14 cellular contexts compared by ENCODE assay signal in genomic region chr4:71261633-71262121, GRCh38.
DNase-seq lines count a peak whose midpoint lies in the region; ATAC-seq and TF ChIP-seq lines count a peak whose summit lies in the region.
"Had no signal": no experiment of that assay in that cellular context is flagged by ENCODE, and none has a peak within 500 bp of the region (broad histone marks: within the 10 kb centered on the region; RNA-seq: fewer than 3 reads in every experiment).

No MANE protein-coding gene starts in this region.

- intact Hi-C loops in activated CD8-positive, alpha-beta T cell treated with anti-CD3 and anti-CD28 coated beads for 36 hours (cut with micrococcal nuclease): no loop called here
- intact Hi-C loops in right cardiac atrium (cut with DNase I): no loop called here

- no peak overlapping the region for H3K4me3 ChIP-seq in right cardiac atrium (ENCODE audit: low read length)

- no peak overlapping the region for H3K4me3 Mint-ChIP-seq in activated CD8-positive, alpha-beta T cell treated with anti-CD3 and anti-CD28 coated beads for 36 hours
- H3K4me3 Mint-ChIP-seq in T-helper 2 cell treated with Interferon-gamma antibody and Interleukin-4, amounts not matched to agents 5 μg/mL and 100 μg/mL, for 36 hours: no peak overlapping the region
- H3K4me3 Mint-ChIP-seq: activated CD4-positive, alpha-beta T cell treated with anti-CD3 and anti-CD28 coated beads, Interleukin-2, amount 10 ng/mL, durations not matched to agents 24 days and 14 days; T-cell had no signal

- no peak for TF ChIP-seq CTCF in activated CD8-positive, alpha-beta T cell treated with anti-CD3 and anti-CD28 coated beads for 36 hours (IDR thresholded peaks at IDR 0.05)

- H3K27me3 Mint-ChIP-seq in activated CD8-positive, alpha-beta T cell treated with anti-CD3 and anti-CD28 coated beads for 36 hours: no peaks in the 10 kb centered on the region
- peaks cover 3% of the 10 kb centered on the region for H3K27me3 Mint-ChIP-seq in T-helper 2 cell treated with Interferon-gamma antibody and Interleukin-4, amounts not matched to agents 5 μg/mL and 100 μg/mL, for 36 hours (ENCODE audit: low read depth)
- H3K27me3 Mint-ChIP-seq: activated CD4-positive, alpha-beta T cell treated with anti-CD3 and anti-CD28 coated beads, Interleukin-2, amount 10 ng/mL, durations not matched to agents 24 days and 14 days; T-cell had no signal

- H3K9me3 Mint-ChIP-seq in activated CD8-positive, alpha-beta T cell treated with anti-CD3 and anti-CD28 coated beads for 36 hours: no peaks in the 10 kb centered on the region
- no peaks in the 10 kb centered on the region for H3K9me3 Mint-ChIP-seq in T-helper 2 cell treated with Interferon-gamma antibody and Interleukin-4, amounts not matched to agents 5 μg/mL and 100 μg/mL, for 36 hours
- H3K9me3 Mint-ChIP-seq: activated CD4-positive, alpha-beta T cell treated with anti-CD3 and anti-CD28 coated beads, Interleukin-2, amount 10 ng/mL, durations not matched to agents 24 days and 14 days; T-cell had no signal

- H3K9me3 ChIP-seq in right cardiac atrium (ENCODE audit: control insufficient read depth, low read length): no peaks in the 10 kb centered on the region
- H3K9me3 ChIP-seq: BE2C had no signal

- DNase-seq in DMS79 treated with DMSO at 0.1 percent for 48 hours (lab: John Stamatoyannopoulos, UW): peak; percentile 46
- peak; percentile 34 for DNase-seq in activated CD8-positive, alpha-beta T cell treated with anti-CD3 and anti-CD28 coated beads for 36 hours
- no peak for DNase-seq in right cardiac atrium
- no peak for DNase-seq in NCI-H1105 (lab: John Stamatoyannopoulos, UW)
- no peak for DNase-seq in T-helper 2 cell treated with Interferon-gamma antibody and Interleukin-4, amounts not matched to agents 5 μg/mL and 100 μg/mL, for 36 hours (ENCODE audit: low spot score)
- no peak for DNase-seq in germinal center (ENCODE audit: low spot score)
- DNase-seq: activated CD4-positive, alpha-beta T cell treated with anti-CD3 and anti-CD28 coated beads, Interleukin-2, amount 10 ng/mL, durations not matched to agents 24 days and 14 days; activated gamma-delta T cell; BE2C; erythroblast; MV-4-11; T-cell had no signal

- no peaks in the 10 kb centered on the region for H3K36me3 Mint-ChIP-seq in activated CD8-positive, alpha-beta T cell treated with anti-CD3 and anti-CD28 coated beads for 36 hours (ENCODE audit: low read depth)
- no peaks in the 10 kb centered on the region for H3K36me3 Mint-ChIP-seq in T-helper 2 cell treated with Interferon-gamma antibody and Interleukin-4, amounts not matched to agents 5 μg/mL and 100 μg/mL, for 36 hours (ENCODE audit: low read depth)
- H3K36me3 Mint-ChIP-seq: T-cell had no signal

- H3K27ac ChIP-seq in right cardiac atrium (ENCODE audit: low read length): peak overlapping the region; percentile 57

- WGBS in right cardiac atrium: 61% methylated on average over 3 of the region's 3 CpGs

- H3K4me1 Mint-ChIP-seq in activated CD8-positive, alpha-beta T cell treated with anti-CD3 and anti-CD28 coated beads for 36 hours (ENCODE audit: low read depth): peaks cover 12% of the 10 kb centered on the region
- peaks cover 7% of the 10 kb centered on the region for H3K4me1 Mint-ChIP-seq in T-helper 2 cell treated with Interferon-gamma antibody and Interleukin-4, amounts not matched to agents 5 μg/mL and 100 μg/mL, for 36 hours (ENCODE audit: low read depth)

- CTCF ChIA-PET in activated CD8-positive, alpha-beta T cell treated with anti-CD3 and anti-CD28 coated beads for 36 hours (lab: Charles Lee): no interaction called here

- ATAC-seq in GM19463 (IDR thresholded peaks at IDR 0.05; ENCODE audit: unreplicated experiment) (peak; percentile 30), right cardiac atrium (peak; percentile 48 to 68), HG02981 (IDR thresholded peaks at IDR 0.05; ENCODE audit: unreplicated experiment) (no peak)
- peak; percentile 67 for ATAC-seq in activated CD8-positive, alpha-beta T cell treated with anti-CD3 and anti-CD28 coated beads for 36 hours

- no peaks in the 10 kb centered on the region for H3K27me3 ChIP-seq in right cardiac atrium (ENCODE audit: control insufficient read depth, insufficient read depth)
- H3K27me3 ChIP-seq: BE2C had no signal

- POLR2A ChIA-PET in activated CD8-positive, alpha-beta T cell treated with anti-CD3 and anti-CD28 coated beads for 36 hours (lab: Charles Lee): interaction anchor here (0.7 kb wide), 1 partner anchor 464 kb away, joined by 3 read pairs; no protein-coding TSS in a partner anchor

- H3K27ac Mint-ChIP-seq in activated CD8-positive, alpha-beta T cell treated with anti-CD3 and anti-CD28 coated beads for 36 hours: no peak overlapping the region
- H3K27ac Mint-ChIP-seq in T-helper 2 cell treated with Interferon-gamma antibody and Interleukin-4, amounts not matched to agents 5 μg/mL and 100 μg/mL, for 36 hours: no peak overlapping the region
- H3K27ac Mint-ChIP-seq: activated CD4-positive, alpha-beta T cell treated with anti-CD3 and anti-CD28 coated beads, Interleukin-2, amount 10 ng/mL, durations not matched to agents 24 days and 14 days; T-cell had no signal

- peaks cover 2% of the 10 kb centered on the region for H3K4me1 ChIP-seq in right cardiac atrium (ENCODE audit: control insufficient read depth, insufficient read depth, low read length)
- H3K4me1 ChIP-seq: BE2C had no signal

Comparison
In these comparisons a context has a peak if more than half of its experiments do, and no peak if none do; other contexts are left out.
1. DNase-seq: peak in DMS79 treated with DMSO at 0.1 percent for 48 hours (single experiment) and activated CD8-positive, alpha-beta T cell treated with anti-CD3 and anti-CD28 coated beads for 36 hours (single experiment); none in right cardiac atrium (0 of 3), NCI-H1105 (single experiment), T-helper 2 cell treated with Interferon-gamma antibody and Interleukin-4, amounts not matched to agents 5 μg/mL and 100 μg/mL, for 36 hours (single experiment) and germinal center (single experiment).